In genomic region chr4:185278716-185279115, GRCh38 we compare ENCODE assay signal across 29 cellular contexts.
"Had no signal": no experiment of that assay in that cellular context is flagged by ENCODE, and none has a peak within 500 bp of the region (broad histone marks: within the 10 kb centered on the region; RNA-seq: fewer than 3 reads in every experiment).

No MANE protein-coding gene starts in this region.

- H3K9me3 Mint-ChIP-seq: naive B cell; natural killer cell; nephron progenitor cell; neural progenitor cell; stimulated activated effector memory CD8-positive, alpha-beta T cell treated with anti-CD3 and anti-CD28 coated beads, Interleukin-12 subunit alpha, Interleukin-12 subunit beta, amount 100 ng/mL, for 72 hours; stimulated activated naive CD8-positive, alpha-beta T cell treated with anti-CD3 and anti-CD28 coated beads, Interleukin-15, Interleukin-2, amounts not matched to agents 100 ng/mL and 50 ng/mL, for 24 hours had no signal

- H3K4me1 Mint-ChIP-seq: neural progenitor cell; stimulated activated effector memory CD8-positive, alpha-beta T cell treated with anti-CD3 and anti-CD28 coated beads, Interleukin-12 subunit alpha, Interleukin-12 subunit beta, amount 100 ng/mL, for 72 hours had no signal

- H3K79me2 ChIP-seq: hepatocyte had no signal

- H3K9me3 ChIP-seq: heart right ventricle, left lung, lower lobe of right lung, neutrophil, ovary, right atrium auricular region, spleen, suprapubic skin, thoracic aorta, tibial artery, upper lobe of right lung had no signal

- H3K36me3 Mint-ChIP-seq: natural killer cell; stimulated activated effector memory CD8-positive, alpha-beta T cell treated with anti-CD3 and anti-CD28 coated beads, Interleukin-12 subunit alpha, Interleukin-12 subunit beta, amount 100 ng/mL, for 72 hours had no signal

- H2AFZ ChIP-seq: hepatocyte, neural progenitor cell had no signal

- ATAC-seq: heart right ventricle; left colon; left lung; lower lobe of right lung; natural killer cell; sciatic nerve; stimulated activated effector memory CD8-positive, alpha-beta T cell treated with anti-CD3 and anti-CD28 coated beads, Interleukin-12 subunit alpha, Interleukin-12 subunit beta, amount 100 ng/mL, for 72 hours; upper lobe of right lung had no signal

- H3K36me3 ChIP-seq: left lung, lower lobe of right lung, neural progenitor cell, neutrophil, ovary, right atrium auricular region, thoracic aorta had no signal

- H3K4me3 ChIP-seq: heart right ventricle, hepatocyte, left lung, lower lobe of right lung, neural progenitor cell, ovary, right atrium auricular region, spleen, suprapubic skin, thoracic aorta, tibial artery, upper lobe of right lung had no signal

- H3K27me3 Mint-ChIP-seq: naive B cell; progenitor cell of endocrine pancreas; stimulated activated naive CD8-positive, alpha-beta T cell treated with anti-CD3 and anti-CD28 coated beads, Interleukin-15, Interleukin-2, amounts not matched to agents 100 ng/mL and 50 ng/mL, for 24 hours had no signal

- H3K27ac ChIP-seq: heart right ventricle, hepatocyte, left lung, lower lobe of right lung, neural progenitor cell, neutrophil, ovary, right atrium auricular region, spleen, suprapubic skin, thoracic aorta, tibial artery, upper lobe of right lung had no signal

- H3K4me3 Mint-ChIP-seq: naive B cell; natural killer cell; nephron progenitor cell; neural progenitor cell; stimulated activated effector memory CD8-positive, alpha-beta T cell treated with anti-CD3 and anti-CD28 coated beads, Interleukin-12 subunit alpha, Interleukin-12 subunit beta, amount 100 ng/mL, for 72 hours; stimulated activated naive CD8-positive, alpha-beta T cell treated with anti-CD3 and anti-CD28 coated beads, Interleukin-15, Interleukin-2, amounts not matched to agents 100 ng/mL and 50 ng/mL, for 24 hours had no signal

- H3K27ac Mint-ChIP-seq: natural killer cell; nephron progenitor cell; neural progenitor cell; progenitor cell of endocrine pancreas; stimulated activated effector memory CD8-positive, alpha-beta T cell treated with anti-CD3 and anti-CD28 coated beads, Interleukin-12 subunit alpha, Interleukin-12 subunit beta, amount 100 ng/mL, for 72 hours; stimulated activated naive CD8-positive, alpha-beta T cell treated with anti-CD3 and anti-CD28 coated beads, Interleukin-15, Interleukin-2, amounts not matched to agents 100 ng/mL and 50 ng/mL, for 24 hours had no signal

- DNase-seq: heart right ventricle; kidney; left colon; left lung; lower lobe of right lung; mammary epithelial cell; mesenchymal stem cell; naive B cell; natural killer cell; nephron progenitor cell; occipital lobe; ovary; small intestine; spleen; stimulated activated CD4-positive, alpha-beta T cell treated with anti-CD3 and anti-CD28 coated beads, Interleukin-4, amount 100 ng/mL, for 24 hours; stimulated activated naive CD4-positive, alpha-beta T cell; tibial artery; trophoblast cell; upper lobe of right lung had no signal

- H3K9ac ChIP-seq: neural progenitor cell had no signal

- H3K27me3 ChIP-seq: heart right ventricle, hepatocyte, left lung, neural progenitor cell, ovary, right atrium auricular region, spleen, suprapubic skin, tibial artery, upper lobe of right lung had no signal

- H3K4me2 ChIP-seq: hepatocyte, neural progenitor cell had no signal

- H3K4me1 ChIP-seq: suprapubic skin, upper lobe of right lung had no signal
